ENCODE assay signal across 1 cellular context in genomic region chr16:2023098-2023925, GRCh38.
TF ChIP-seq lines count a peak whose summit lies in the region.

No MANE protein-coding gene starts in this region.

TF ChIP-seq in HepG2, 621 proteins besides CTCF, POLR2A, EP300 and RAD21 (continued from another document and continues in another):
- no peak for TF ChIP-seq SIN3B (IDR thresholded peaks at IDR 0.05; ENCODE audit: low read length)
- peak; percentile 61; the same call in 1 of the 2 replicates for TF ChIP-seq KDM5B (CRISPR knock-in tag; IDR thresholded peaks at IDR 0.05; ENCODE audit: borderline replicate concordance)
- no peak for TF ChIP-seq BRCA1 (CRISPR knock-in tag; IDR thresholded peaks at IDR 0.05)
- TF ChIP-seq ZBTB7B (CRISPR knock-in tag; IDR thresholded peaks at IDR 0.05), result peak; percentile 56; the same call in 1 of the 2 replicates
- 0 out of 2 replicates have a peak, but pooled peaks have one; percentile 26 for TF ChIP-seq FOXK1 (CRISPR knock-in tag; IDR thresholded peaks at IDR 0.05; ENCODE audit: borderline replicate concordance, low read depth)
- TF ChIP-seq STAG1 (CRISPR knock-in tag; IDR thresholded peaks at IDR 0.05), result peak; percentile 96
- TF ChIP-seq HOXA9 (CRISPR knock-in tag; IDR thresholded peaks at IDR 0.05; ENCODE audit: borderline replicate concordance), result no peak
- TF ChIP-seq ZMAT3 (CRISPR knock-in tag; conservative IDR thresholded peaks at IDR 0.05), result no peak; the same call in 1 of the 2 replicates
- no peak for TF ChIP-seq ZNF720 (CRISPR knock-in tag; IDR thresholded peaks at IDR 0.05)
- no peak for TF ChIP-seq CHCHD3 (CRISPR knock-in tag; IDR thresholded peaks at IDR 0.05)
- no peak for TF ChIP-seq RFXANK (CRISPR knock-in tag; IDR thresholded peaks at IDR 0.05)
- TF ChIP-seq NONO (IDR thresholded peaks at IDR 0.05), result no peak
- TF ChIP-seq NONO (CRISPR knock-in tag; conservative IDR thresholded peaks at IDR 0.05), result 0 out of 2 replicates have a peak, but pooled peaks have one; percentile 44
- TF ChIP-seq CENPX (CRISPR knock-in tag; IDR thresholded peaks at IDR 0.05), result no peak
- peak; percentile 12; the same call in 1 of the 2 replicates for TF ChIP-seq ARID5B (CRISPR knock-in tag; IDR thresholded peaks at IDR 0.05)
- peak; percentile 84 for TF ChIP-seq MAZ (IDR thresholded peaks at IDR 0.05; ENCODE audit: borderline replicate concordance, low read depth, low read length)
- peak; percentile 95 for TF ChIP-seq MAZ (CRISPR knock-in tag; IDR thresholded peaks at IDR 0.05; ENCODE audit: low read depth)
- TF ChIP-seq ZNF574 (CRISPR knock-in tag; IDR thresholded peaks at IDR 0.05), result peak; percentile 69
- TF ChIP-seq DMTF1 (CRISPR knock-in tag; IDR thresholded peaks at IDR 0.05), result no peak
- no peak for TF ChIP-seq SMARCE1 (IDR thresholded peaks at IDR 0.05; ENCODE audit: borderline replicate concordance)
- peak; percentile 46; the same call in 1 of the 2 replicates for TF ChIP-seq CBFB (CRISPR knock-in tag; IDR thresholded peaks at IDR 0.05)
- peak; percentile 66 for TF ChIP-seq PHF8 (CRISPR knock-in tag; IDR thresholded peaks at IDR 0.05)
- peak; percentile 68; the same call in 1 of the 2 replicates for TF ChIP-seq ZNF280D (CRISPR knock-in tag; IDR thresholded peaks at IDR 0.05)
- no peak for TF ChIP-seq CAMTA2 (CRISPR knock-in tag; IDR thresholded peaks at IDR 0.05; ENCODE audit: borderline replicate concordance)
- TF ChIP-seq ZNF737 (CRISPR knock-in tag; IDR thresholded peaks at IDR 0.05; ENCODE audit: borderline replicate concordance), result no peak
- TF ChIP-seq TGIF2 (CRISPR knock-in tag; IDR thresholded peaks at IDR 0.05), result no peak; the same call in 1 of the 2 replicates
- no peak for TF ChIP-seq ZNF207 (IDR thresholded peaks at IDR 0.05; ENCODE audit: borderline replicate concordance)
- 0 out of 2 replicates have a peak, but pooled peaks have one; percentile 26 for TF ChIP-seq DPF2 (CRISPR knock-in tag; IDR thresholded peaks at IDR 0.05; ENCODE audit: borderline replicate concordance, low read depth)
- no peak for TF ChIP-seq NFKBIZ (CRISPR knock-in tag; IDR thresholded peaks at IDR 0.05)
- no peak for TF ChIP-seq ZNF556 (CRISPR knock-in tag; IDR thresholded peaks at IDR 0.05; ENCODE audit: borderline replicate concordance)
- no peak for TF ChIP-seq BORCS8-MEF2B (CRISPR knock-in tag; IDR thresholded peaks at IDR 0.05)
- TF ChIP-seq MED8 (CRISPR knock-in tag; IDR thresholded peaks at IDR 0.05; ENCODE audit: insufficient replicate concordance), result peak; percentile 27
- TF ChIP-seq E2F1 (CRISPR knock-in tag; IDR thresholded peaks at IDR 0.05), result 0 out of 2 replicates have a peak, but pooled peaks have one; percentile 40
- TF ChIP-seq SMAD3 (CRISPR knock-in tag; IDR thresholded peaks at IDR 0.05), result 0 out of 2 replicates have a peak, but pooled peaks have one; percentile 34
- TF ChIP-seq ZNF468 (CRISPR knock-in tag; IDR thresholded peaks at IDR 0.05), result no peak
- peak; percentile 50; the same call in 1 of the 2 replicates for TF ChIP-seq ZNF766 (CRISPR knock-in tag; IDR thresholded peaks at IDR 0.05; ENCODE audit: borderline replicate concordance)
- TF ChIP-seq GRHL1 (CRISPR knock-in tag; conservative IDR thresholded peaks at IDR 0.05), result no peak
- TF ChIP-seq FOXC1 (CRISPR knock-in tag; IDR thresholded peaks at IDR 0.05; ENCODE audit: borderline replicate concordance), result peak; percentile 81; the same call in 1 of the 2 replicates
- TF ChIP-seq ZNF770 (CRISPR knock-in tag; IDR thresholded peaks at IDR 0.05), result peak; percentile 36; the same call in 1 of the 2 replicates
- TF ChIP-seq XBP1 (CRISPR knock-in tag; IDR thresholded peaks at IDR 0.05), result no peak
- TF ChIP-seq ZNF569 (CRISPR knock-in tag; IDR thresholded peaks at IDR 0.05; ENCODE audit: borderline replicate concordance), result no peak
- TF ChIP-seq ZHX1 (CRISPR knock-in tag; IDR thresholded peaks at IDR 0.05; ENCODE audit: low read depth), result no peak
- TF ChIP-seq HOXA5 (CRISPR knock-in tag; IDR thresholded peaks at IDR 0.05), result 0 out of 2 replicates have a peak, but pooled peaks have one; percentile 19
